In the genomic region with DNA sequence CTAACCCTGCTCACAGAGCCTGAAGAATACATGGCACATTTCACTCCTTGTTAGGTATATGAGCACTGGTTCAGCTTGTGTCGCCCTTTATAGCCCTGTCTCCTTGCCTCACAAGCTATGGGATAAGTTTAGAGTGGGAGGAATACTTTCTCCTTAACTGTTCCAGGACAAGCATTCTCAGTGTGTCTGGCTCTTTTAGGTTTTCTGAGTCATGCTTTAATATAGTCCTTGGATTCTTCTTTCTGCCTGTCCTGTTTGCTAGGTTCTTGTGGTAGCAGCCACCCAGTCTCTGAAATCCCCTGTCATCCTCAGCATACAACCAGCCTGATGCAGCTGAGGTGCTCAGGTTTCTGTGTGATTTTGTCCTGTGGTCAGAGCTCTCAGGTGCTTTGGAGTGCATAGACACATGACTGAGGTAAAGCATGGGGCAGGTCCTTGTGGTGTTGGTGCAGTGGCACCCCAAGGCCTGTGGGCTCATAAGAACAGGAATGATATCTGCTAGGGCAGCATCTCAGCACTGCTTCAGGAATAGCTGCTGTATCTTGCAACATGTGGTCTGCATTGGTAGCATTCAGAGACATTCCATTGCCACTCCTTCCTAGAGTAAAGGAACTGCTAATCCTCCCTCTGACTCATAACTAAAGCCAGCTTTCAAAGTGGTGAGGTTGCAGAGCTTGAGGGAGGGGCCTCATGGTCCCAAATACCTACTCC, we compare ENCODE assay signal across 12 cellular contexts. TPM values are rescaled to one million over a fixed set of nuclear protein-coding genes. Genes with fewer than 3 reads are reported as not detected.
DNase-seq lines count a peak whose midpoint lies in the region; ATAC-seq and TF ChIP-seq lines count a peak whose summit lies in the region.
"Had no signal": no experiment of that assay in that cellular context is flagged by ENCODE, and none has a peak within 500 bp of the region (broad histone marks: within the 10 kb centered on the region; RNA-seq: fewer than 3 reads in every experiment).

No MANE protein-coding gene starts in this region.

- 22% methylated on average over 1 of the region's 1 CpG for WGBS in right lobe of liver (ENCODE audit: insufficient coverage, low coverage, low lambda C conversion rate, missing lambda C conversion rate)

- H3K36me3 ChIP-seq in Caco-2 (ENCODE audit: control insufficient read depth, insufficient read depth, low read length) (no peaks in the 10 kb centered on the region), right lobe of liver (no peaks in the 10 kb centered on the region)

- H3K27ac ChIP-seq in substantia nigra (ENCODE audit: low read depth, low read length, poor library complexity, severe bottlenecking) (no peak overlapping the region), right lobe of liver (no peak overlapping the region)

- peaks cover 7% of the 10 kb centered on the region for H3K4me1 Mint-ChIP-seq in Caco-2 (ENCODE audit: low read depth, unreplicated experiment)

- no peaks in the 10 kb centered on the region for H3K27me3 Mint-ChIP-seq in Caco-2 (ENCODE audit: insufficient read depth, unreplicated experiment)

- POLR2A ChIA-PET in Caco-2 (lab: Charles Lee): no interaction called here

- TF ChIP-seq EP300 in Ishikawa (IDR thresholded peaks at IDR 0.05; ENCODE audit: borderline replicate concordance): no peak

- TF ChIP-seq CTCF in Caco-2 (IDR thresholded peaks at IDR 0.05; ENCODE audit: insufficient read depth in 1 of 2, low read depth in 1 of 2, low read length in 1 of 2, severe bottlenecking in 1 of 2, unreplicated experiment in 1 of 2) (no peak), omental fat pad (IDR thresholded peaks at IDR 0.05) (no peak), right lobe of liver (IDR thresholded peaks at IDR 0.05) (no peak)

- H3K9me3 ChIP-seq in Caco-2: no peaks in the 10 kb centered on the region
- no peaks in the 10 kb centered on the region for H3K9me3 ChIP-seq in right lobe of liver

- H3K4me3 Mint-ChIP-seq in Caco-2 (ENCODE audit: unreplicated experiment): peak overlapping the region; percentile 12

- H3K27ac Mint-ChIP-seq in Caco-2 (ENCODE audit: unreplicated experiment): peak overlapping the region; percentile 91

- DNase-seq in Caco-2 (peak; percentile 66), dedifferentiated amniotic fluid mesenchymal stem cell (ENCODE audit: extremely low spot score) (peak; percentile 94), myocyte (ENCODE audit: low read depth) (peak; percentile 97), omental fat pad (ENCODE audit: low spot score) (no peak), substantia nigra (lab: John Stamatoyannopoulos, UW) (no peak), NCI-H510A (lab: John Stamatoyannopoulos, UW) (no peak), right lobe of liver (no peak)
- DNase-seq: NCI-H187 treated with DMSO at 0.1 percent for 48 hours; stimulated activated CD4-positive, alpha-beta T cell treated with anti-CD3 and anti-CD28 coated beads, Interleukin-1b, Interleukin-23, amount 100 ng/mL, for 48 hours had no signal

- ATAC-seq in omental fat pad (ENCODE audit: low FRiP score) (no peak), right lobe of liver (no peak)

- intact Hi-C loops in Caco-2 (cut with micrococcal nuclease; ENCODE audit: unreplicated experiment) (no loop called here), right lobe of liver (cut with DNase I) (no loop called here)

- TF ChIP-seq POLR2A in right lobe of liver (IDR thresholded peaks at IDR 0.05): no peak

- H3K27me3 ChIP-seq in Caco-2 (replicated peaks; ENCODE audit: control insufficient read depth, insufficient read depth, low read length) (no peaks in the 10 kb centered on the region), right lobe of liver (no peaks in the 10 kb centered on the region)

- CTCF ChIA-PET in Caco-2 (lab: Charles Lee): interaction anchor here (1.0 to 1.9 kb wide), 5 partner anchors 11 to 199 kb away, joined by 3 to 6 read pairs (median 3); no protein-coding TSS in a partner anchor

- TF ChIP-seq RAD21 in Ishikawa (IDR thresholded peaks at IDR 0.05; ENCODE audit: low read depth): no peak

- H3K4me3 ChIP-seq in Caco-2 (ENCODE audit: low read depth, low read length) (no peak overlapping the region), right lobe of liver (no peak overlapping the region)

- no peaks in the 10 kb centered on the region for H3K36me3 Mint-ChIP-seq in Caco-2 (ENCODE audit: insufficient read depth, unreplicated experiment)

- no TSS peak for BruUV-seq in Caco-2 (replicated peaks; lab: Mats Ljungman, UMichigan)

- peaks cover 9% of the 10 kb centered on the region for H3K9me3 Mint-ChIP-seq in Caco-2 (ENCODE audit: unreplicated experiment)

- H3K4me1 ChIP-seq in Caco-2 (peaks cover 17% of the 10 kb centered on the region; the same call in 1 of the 2 replicates), right lobe of liver (no peaks in the 10 kb centered on the region)

TF ChIP-seq in Ishikawa, 13 proteins besides CTCF, POLR2A, EP300 and RAD21:
- TF ChIP-seq ZBTB7A (IDR thresholded peaks at IDR 0.05; ENCODE audit: low read depth) (no peak), TEAD4 (IDR thresholded peaks at IDR 0.05) (peak; percentile 49; the same call in 1 of the 2 replicates), YY1 (IDR thresholded peaks at IDR 0.05; ENCODE audit: low read depth) (no peak), TAF1 (IDR thresholded peaks at IDR 0.05; ENCODE audit: low read depth) (no peak), EGR1 (IDR thresholded peaks at IDR 0.05) (no peak), TCF12 (IDR thresholded peaks at IDR 0.05; ENCODE audit: low read depth) (no peak), CREB1 (IDR thresholded peaks at IDR 0.05; ENCODE audit: low read depth) (no peak), NFIC (IDR thresholded peaks at IDR 0.05) (no peak), FOXM1 (IDR thresholded peaks at IDR 0.05; ENCODE audit: borderline replicate concordance, low read depth) (no peak)
- TF ChIP-seq, protein P1, sequence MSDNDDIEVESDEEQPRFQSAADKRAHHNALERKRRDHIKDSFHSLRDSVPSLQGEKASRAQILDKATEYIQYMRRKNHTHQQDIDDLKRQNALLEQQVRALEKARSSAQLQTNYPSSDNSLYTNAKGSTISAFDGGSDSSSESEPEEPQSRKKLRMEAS (IDR thresholded peaks at IDR 0.05): 0 out of 2 replicates have a peak, but pooled peaks have one; percentile 17
- TF ChIP-seq, protein P2, sequence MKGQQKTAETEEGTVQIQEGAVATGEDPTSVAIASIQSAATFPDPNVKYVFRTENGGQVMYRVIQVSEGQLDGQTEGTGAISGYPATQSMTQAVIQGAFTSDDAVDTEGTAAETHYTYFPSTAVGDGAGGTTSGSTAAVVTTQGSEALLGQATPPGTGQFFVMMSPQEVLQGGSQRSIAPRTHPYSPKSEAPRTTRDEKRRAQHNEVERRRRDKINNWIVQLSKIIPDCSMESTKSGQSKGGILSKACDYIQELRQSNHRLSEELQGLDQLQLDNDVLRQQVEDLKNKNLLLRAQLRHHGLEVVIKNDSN (IDR thresholded peaks at IDR 0.05): no peak
- TF ChIP-seq, protein P3, sequence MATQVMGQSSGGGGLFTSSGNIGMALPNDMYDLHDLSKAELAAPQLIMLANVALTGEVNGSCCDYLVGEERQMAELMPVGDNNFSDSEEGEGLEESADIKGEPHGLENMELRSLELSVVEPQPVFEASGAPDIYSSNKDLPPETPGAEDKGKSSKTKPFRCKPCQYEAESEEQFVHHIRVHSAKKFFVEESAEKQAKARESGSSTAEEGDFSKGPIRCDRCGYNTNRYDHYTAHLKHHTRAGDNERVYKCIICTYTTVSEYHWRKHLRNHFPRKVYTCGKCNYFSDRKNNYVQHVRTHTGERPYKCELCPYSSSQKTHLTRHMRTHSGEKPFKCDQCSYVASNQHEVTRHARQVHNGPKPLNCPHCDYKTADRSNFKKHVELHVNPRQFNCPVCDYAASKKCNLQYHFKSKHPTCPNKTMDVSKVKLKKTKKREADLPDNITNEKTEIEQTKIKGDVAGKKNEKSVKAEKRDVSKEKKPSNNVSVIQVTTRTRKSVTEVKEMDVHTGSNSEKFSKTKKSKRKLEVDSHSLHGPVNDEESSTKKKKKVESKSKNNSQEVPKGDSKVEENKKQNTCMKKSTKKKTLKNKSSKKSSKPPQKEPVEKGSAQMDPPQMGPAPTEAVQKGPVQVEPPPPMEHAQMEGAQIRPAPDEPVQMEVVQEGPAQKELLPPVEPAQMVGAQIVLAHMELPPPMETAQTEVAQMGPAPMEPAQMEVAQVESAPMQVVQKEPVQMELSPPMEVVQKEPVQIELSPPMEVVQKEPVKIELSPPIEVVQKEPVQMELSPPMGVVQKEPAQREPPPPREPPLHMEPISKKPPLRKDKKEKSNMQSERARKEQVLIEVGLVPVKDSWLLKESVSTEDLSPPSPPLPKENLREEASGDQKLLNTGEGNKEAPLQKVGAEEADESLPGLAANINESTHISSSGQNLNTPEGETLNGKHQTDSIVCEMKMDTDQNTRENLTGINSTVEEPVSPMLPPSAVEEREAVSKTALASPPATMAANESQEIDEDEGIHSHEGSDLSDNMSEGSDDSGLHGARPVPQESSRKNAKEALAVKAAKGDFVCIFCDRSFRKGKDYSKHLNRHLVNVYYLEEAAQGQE (IDR thresholded peaks at IDR 0.05; ENCODE audit: low read depth): no peak

RNA-seq across cellular contexts. Expression of a gene that starts 14.2 kb away (rescaled TPM):
- total RNA-seq in Caco-2 (2022) (0.18 TPM in 1 of 2 replicates, not detected in the other), myocyte (247 and 330 TPM in 2 replicates), omental fat pad (10 to 100 TPM in 1 of 4 donors, 1 to 10 TPM in 3; 1.9 to 10.9 (median 2.3) TPM), right lobe of liver (under 1 TPM in 4 of 6 experiments, not detected in 2; 0.09 to 0.44 (median 0.21) TPM)
- 142 TPM for polyA plus RNA-seq in myocyte (2012)

RNA-seq across cellular contexts. Expression of a gene that starts 58.2 kb away (rescaled TPM):
- total RNA-seq in Caco-2 (2022) (not detected in 2 replicates), myocyte (1.3 and 2.5 TPM in 2 replicates), omental fat pad (not detected), right lobe of liver (not detected)
- polyA plus RNA-seq in myocyte (2012): 0.37 TPM
- total RNA-seq: mesenteric fat pad, urinary bladder had no signal
- polyA plus RNA-seq: urinary bladder had no signal

Comparison
In these comparisons a context has a peak if more than half of its experiments do, and no peak if none do; other contexts are left out.
1. DNase-seq: peak in Caco-2 (2 of 2), dedifferentiated amniotic fluid mesenchymal stem cell (single experiment) and myocyte (single experiment); none in omental fat pad (single experiment), substantia nigra (0 of 49), NCI-H510A (single experiment) and right lobe of liver (0 of 3).
2. RNA of a gene that starts 14.2 kb away (total RNA-seq): 247 to 330 TPM in myocyte; 1.9 to 10.9 TPM in omental fat pad, 0.18 TPM in Caco-2 and 0.09 to 0.44 TPM in right lobe of liver; every median in the first group is over 10 times any median in the second.